In genomic region chr12:108642899-108643654, GRCh38 we compare ENCODE assay signal across 1 cellular context.
TF ChIP-seq lines count a peak whose summit lies in the region.

No MANE protein-coding gene starts in this region.

TF ChIP-seq in HepG2, 621 proteins besides CTCF, POLR2A, EP300 and RAD21:
- TF ChIP-seq MAFF (IDR thresholded peaks at IDR 0.05; ENCODE audit: low read depth, low read length) = peak; percentile 99
- peak; percentile 98 to 99 for TF ChIP-seq MAFK (conservative IDR thresholded peaks at IDR 0.05 in 1 of 2, IDR thresholded peaks at IDR 0.05 in 1 of 2; ENCODE audit: low read length in 2 of 2)
- TF ChIP-seq ZNF121 (CRISPR knock-in tag; IDR thresholded peaks at IDR 0.05) = no peak
